In the genomic region with DNA sequence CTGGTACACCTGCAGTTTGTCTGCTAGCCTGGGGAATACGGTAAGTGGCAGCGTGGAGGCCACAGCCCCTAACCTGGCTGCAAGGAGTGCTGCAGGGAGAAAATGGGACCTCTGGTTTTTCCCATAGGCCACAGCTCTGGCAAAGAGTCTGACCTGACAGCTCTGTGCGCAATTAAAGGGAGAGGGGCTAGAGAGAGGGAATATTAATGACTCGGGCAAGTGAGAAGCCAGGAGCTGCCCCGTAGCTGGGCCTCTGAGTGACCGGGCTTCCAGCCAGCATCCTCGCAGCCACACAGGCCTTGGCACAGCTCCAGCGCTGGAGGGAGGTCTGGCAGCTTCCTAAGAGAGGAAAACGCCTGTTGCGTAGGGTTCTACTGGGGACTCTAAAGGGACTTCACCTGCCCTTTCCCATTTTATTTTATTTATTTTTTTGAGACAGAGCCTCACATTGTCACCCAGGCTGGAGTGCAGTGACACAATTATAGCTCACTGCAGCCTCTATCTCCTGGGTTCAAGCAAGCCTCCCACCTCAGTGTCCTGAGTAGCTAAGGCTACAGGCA, we compare ENCODE assay signal across 9 cellular contexts. TPM values are rescaled to one million over a fixed set of nuclear protein-coding genes. Genes with fewer than 3 reads are reported as not detected.
DNase-seq lines count a peak whose midpoint lies in the region; ATAC-seq, FAIRE-seq and TF ChIP-seq lines count a peak whose summit lies in the region.
"Had no signal": no experiment of that assay in that cellular context is flagged by ENCODE, and none has a peak within 500 bp of the region (broad histone marks: within the 10 kb centered on the region; RNA-seq: fewer than 3 reads in every experiment).

No MANE protein-coding gene starts in this region.

- CTCF ChIA-PET in activated CD8-positive, alpha-beta memory T cell treated with anti-CD3 and anti-CD28 coated beads, Interleukin-2, amount 10 ng/mL, durations not matched to agents 7 days and 5 days (lab: Charles Lee), result interaction anchor here (0.9 kb wide), 1 partner anchor 93 kb away, joined by 3 read pairs; no protein-coding TSS in a partner anchor

- no peaks in the 10 kb centered on the region for H3K36me3 Mint-ChIP-seq in astrocyte (ENCODE audit: low read depth, unreplicated experiment)
- H3K36me3 Mint-ChIP-seq in activated CD8-positive, alpha-beta memory T cell treated with anti-CD3 and anti-CD28 coated beads, Interleukin-2, amount 10 ng/mL, durations not matched to agents 7 days and 5 days, result no peaks in the 10 kb centered on the region

- peak overlapping the region; percentile 41 for H3K4me2 ChIP-seq in astrocyte (ENCODE audit: low read length)

- no peaks in the 10 kb centered on the region for H3K36me3 ChIP-seq in astrocyte (ENCODE audit: insufficient read depth, low read length)

- FAIRE-seq in astrocyte (lab: Jason Lieb, UNC) (no peak), urothelium cell line (lab: Jason Lieb, UNC) (no peak)

- H3K9ac ChIP-seq in astrocyte (ENCODE audit: low read length), result no peak overlapping the region

- peaks cover 10% of the 10 kb centered on the region for H3K4me1 ChIP-seq in astrocyte (ENCODE audit: insufficient read depth, low read length)

- no peaks in the 10 kb centered on the region for H3K9me3 Mint-ChIP-seq in astrocyte (ENCODE audit: unreplicated experiment)
- no peaks in the 10 kb centered on the region for H3K9me3 Mint-ChIP-seq in activated CD8-positive, alpha-beta memory T cell treated with anti-CD3 and anti-CD28 coated beads, Interleukin-2, amount 10 ng/mL, durations not matched to agents 7 days and 5 days (ENCODE audit: low read depth)

- no peak overlapping the region for H2AFZ ChIP-seq in astrocyte (ENCODE audit: low read depth, low read length)

- no peaks in the 10 kb centered on the region for H3K79me2 ChIP-seq in astrocyte (ENCODE audit: insufficient read depth, low read length)

- H3K4me3 Mint-ChIP-seq in astrocyte (ENCODE audit: unreplicated experiment), result no peak overlapping the region
- no peak overlapping the region for H3K4me3 Mint-ChIP-seq in activated CD8-positive, alpha-beta memory T cell treated with anti-CD3 and anti-CD28 coated beads, Interleukin-2, amount 10 ng/mL, durations not matched to agents 7 days and 5 days

- no peaks in the 10 kb centered on the region for H3K27me3 ChIP-seq in astrocyte (ENCODE audit: insufficient read depth, low read length)
- H3K27me3 ChIP-seq in layer of hippocampus (ENCODE audit: control insufficient read depth, insufficient read depth, low read length), result no peaks in the 10 kb centered on the region

- no peaks in the 10 kb centered on the region for H3K9me3 ChIP-seq in astrocyte (ENCODE audit: insufficient read depth, low read depth, low read length)

- H3K4me1 Mint-ChIP-seq in astrocyte (ENCODE audit: low read depth, unreplicated experiment), result no peaks in the 10 kb centered on the region
- H3K4me1 Mint-ChIP-seq in activated CD8-positive, alpha-beta memory T cell treated with anti-CD3 and anti-CD28 coated beads, Interleukin-2, amount 10 ng/mL, durations not matched to agents 7 days and 5 days, result peaks cover 10% of the 10 kb centered on the region

- peaks cover 5% of the 10 kb centered on the region for H3K27me3 Mint-ChIP-seq in astrocyte (ENCODE audit: low read depth, unreplicated experiment)
- H3K27me3 Mint-ChIP-seq in activated CD8-positive, alpha-beta memory T cell treated with anti-CD3 and anti-CD28 coated beads, Interleukin-2, amount 10 ng/mL, durations not matched to agents 7 days and 5 days, result peaks cover 33% of the 10 kb centered on the region

- no peak for TF ChIP-seq CTCF in astrocyte (IDR thresholded peaks at IDR 0.05; ENCODE audit: insufficient read depth, low read depth, low read length)

- no peak overlapping the region for H3K4me3 ChIP-seq in astrocyte (ENCODE audit: insufficient read depth, low read depth, low read length)

- no peaks in the 10 kb centered on the region for H4K20me1 ChIP-seq in astrocyte (ENCODE audit: insufficient read depth, low read length)

- H3K27ac ChIP-seq in astrocyte (ENCODE audit: low read depth, low read length) (no peak overlapping the region), layer of hippocampus (ENCODE audit: low read depth, low read length) (peak overlapping the region; percentile 83)
- H3K27ac ChIP-seq: 22Rv1 had no signal

- ATAC-seq in activated CD8-positive, alpha-beta memory T cell treated with anti-CD3 and anti-CD28 coated beads, Interleukin-2, amount 10 ng/mL, durations not matched to agents 7 days and 5 days, result no peak

- H3K27ac Mint-ChIP-seq in astrocyte (ENCODE audit: unreplicated experiment), result no peak overlapping the region
- H3K27ac Mint-ChIP-seq in activated CD8-positive, alpha-beta memory T cell treated with anti-CD3 and anti-CD28 coated beads, Interleukin-2, amount 10 ng/mL, durations not matched to agents 7 days and 5 days, result no peak overlapping the region

- DNase-seq in NCI-H1436 (lab: John Stamatoyannopoulos, UW), result peak; percentile 29
- DNase-seq in NCI-H1436 treated with DMSO at 0.1 percent for 48 hours (lab: John Stamatoyannopoulos, UW), result no peak
- DNase-seq in astrocyte (ENCODE audit: low read depth), result peak; percentile 36
- peak; percentile 88 for DNase-seq in urothelium cell line (ENCODE audit: low spot score)
- no peak for DNase-seq in GDM1 (lab: John Stamatoyannopoulos, UW)
- no peak for DNase-seq in activated CD8-positive, alpha-beta memory T cell treated with anti-CD3 and anti-CD28 coated beads, Interleukin-2, amount 10 ng/mL, durations not matched to agents 7 days and 5 days
- DNase-seq in activated CD4-positive, CD25-positive, alpha-beta regulatory T cell (lab: John Stamatoyannopoulos, UW), result no peak

RNA-seq across cellular contexts. Expression of gene OCSTAMP, which starts 18.2 kb away (rescaled TPM):
- total RNA-seq in astrocyte, result not detected in 2 replicates
- total RNA-seq in activated CD8-positive, alpha-beta memory T cell treated with anti-CD3 and anti-CD28 coated beads, Interleukin-2, amount 10 ng/mL, durations not matched to agents 7 days and 5 days, result not detected

RNA-seq across cellular contexts. Expression of gene ZNF334, which starts 55.3 kb away (rescaled TPM):
- total RNA-seq in astrocyte, result 8.5 and 9.3 TPM in 2 replicates
- total RNA-seq in activated CD8-positive, alpha-beta memory T cell treated with anti-CD3 and anti-CD28 coated beads, Interleukin-2, amount 10 ng/mL, durations not matched to agents 7 days and 5 days, result 1 to 10 TPM; 1.7 to 1.8 TPM

Comparison
In these comparisons a context has a peak if more than half of its experiments do, and no peak if none do; other contexts are left out.
1. DNase-seq: peak in NCI-H1436 (single experiment), astrocyte (single experiment) and urothelium cell line (single experiment); none in NCI-H1436 treated with DMSO at 0.1 percent for 48 hours (single experiment), GDM1 (single experiment), activated CD8-positive, alpha-beta memory T cell treated with anti-CD3 and anti-CD28 coated beads, Interleukin-2, amount 10 ng/mL, durations not matched to agents 7 days and 5 days (single experiment) and activated CD4-positive, CD25-positive, alpha-beta regulatory T cell (0 of 4).